ENCODE assay signal across 8 cellular contexts in the genomic region with DNA sequence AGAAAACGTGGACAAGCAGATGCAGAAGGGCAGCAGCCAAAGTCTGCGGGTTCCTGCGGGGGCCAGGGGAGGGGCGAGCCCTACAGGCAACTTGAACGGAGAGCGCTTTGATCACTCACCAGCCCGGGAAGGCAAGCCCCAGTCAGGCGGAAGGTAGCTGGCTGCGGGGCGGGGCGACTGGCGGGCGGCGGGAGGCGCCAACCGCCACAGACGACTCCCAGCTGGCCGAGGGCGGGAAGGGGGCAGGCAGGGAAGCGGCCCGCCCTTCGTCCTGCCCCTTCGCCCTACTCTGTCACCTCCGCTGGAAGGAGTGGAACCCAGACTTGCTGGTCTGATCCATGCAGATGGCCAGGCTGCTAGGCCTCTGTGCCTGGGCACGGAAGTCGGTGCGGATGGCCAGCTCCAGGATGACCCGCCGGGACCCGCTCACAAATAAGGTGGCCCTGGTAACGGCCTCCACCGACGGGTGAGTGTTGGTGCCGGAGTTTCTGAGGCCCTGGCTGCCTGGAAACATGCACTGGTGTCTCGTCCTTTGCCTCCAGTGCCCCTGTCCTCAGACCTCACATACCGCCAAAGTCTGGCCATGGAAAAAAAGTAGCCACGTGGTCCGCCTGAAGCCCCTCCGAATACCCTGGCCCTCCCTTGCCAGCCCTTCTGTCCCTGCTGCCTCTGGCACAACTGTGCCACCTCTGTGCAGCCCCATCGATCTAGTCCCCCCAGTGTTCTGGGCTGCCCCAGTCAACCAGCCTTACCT. TPM values are rescaled to one million over a fixed set of nuclear protein-coding genes. Genes with fewer than 3 reads are reported as not detected.
DNase-seq lines count a peak whose midpoint lies in the region; ATAC-seq and TF ChIP-seq lines count a peak whose summit lies in the region.
"Not testable (repeated sequence)": the region's sequence is repeated elsewhere in the genome, so short reads cannot be mapped to it uniquely, and the experiment has no call there.

A gene (plus strand): TSS at position 320 of the 754 bp plus-strand sequence. CDS start 19 bp downstream, at position 339.

- H3K27me3 ChIP-seq in HUES6 (ENCODE audit: control insufficient read depth, insufficient read depth, low read length); SK-N-SH (ENCODE audit: insufficient read depth): not testable (repeated sequence)
- H3K27me3 ChIP-seq in neuronal stem cell (ENCODE audit: control insufficient read depth in 3 of 3, insufficient read depth in 3 of 3, low read depth in 1 of 3, low read length in 3 of 3), result peaks cover 0 to 13% (median 0%) of the 10 kb centered on the region in 3 experiments

- H3K18ac ChIP-seq in neuronal stem cell (ENCODE audit: low read length), result peak within 1 kb of the TSS; percentile 40

- DNase-seq in ELF-1 (ENCODE audit: low read depth, low spot score), result peak; percentile 90
- not testable (repeated sequence) for DNase-seq in SK-N-SH
- DNase-seq in activated naive CD4-positive, alpha-beta T cell (lab: John Stamatoyannopoulos, UW), result peak; percentile 32 to 60 (median 45)
- peak; percentile 44 for DNase-seq in foreskin melanocyte
- DNase-seq in neuronal stem cell (ENCODE audit: low spot score), result peak; percentile 51
- DNase-seq in stimulated activated naive CD4-positive, alpha-beta T cell (lab: John Stamatoyannopoulos, UW), result peak; percentile 29 to 69 (median 60)

- H3K9ac ChIP-seq in HUES6 (ENCODE audit: low read length), result peak within 1 kb of the TSS; percentile 51
- not testable (repeated sequence) for H3K9ac ChIP-seq in SK-N-SH; neuronal stem cell (ENCODE audit: low read depth, low read length, poor library complexity)

- not testable (repeated sequence) for H3K4me1 ChIP-seq in HUES6 (ENCODE audit: control insufficient read depth, insufficient read depth, low read length); SK-N-SH (ENCODE audit: control insufficient read depth in 1 of 2, insufficient read depth in 2 of 2, low read depth in 1 of 2, low read length in 1 of 2); neuronal stem cell (ENCODE audit: control insufficient read depth in 2 of 2, insufficient read depth in 1 of 2, low read depth in 1 of 2, low read length in 2 of 2)

- H2AK5ac ChIP-seq in neuronal stem cell (ENCODE audit: low read depth, low read length), result not testable (repeated sequence)

- H2AFZ ChIP-seq in SK-N-SH (ENCODE audit: low read depth), result not testable (repeated sequence)
- peak within 1 kb of the TSS; percentile 64 for H2AFZ ChIP-seq in neuronal stem cell (ENCODE audit: low read length)

- H3K9me3 ChIP-seq in HUES6 (ENCODE audit: control insufficient read depth, insufficient read depth, low read depth, low read length); SK-N-SH; neuronal stem cell (replicated peaks in 1 of 2; ENCODE audit: control insufficient read depth in 2 of 2, insufficient read depth in 1 of 2, low read depth in 1 of 2, low read length in 2 of 2): not testable (repeated sequence)

- POLR2A ChIA-PET in SK-N-SH (lab: Yijun Ruan, JAX), result not testable (repeated sequence)

- H3K4ac ChIP-seq in neuronal stem cell (ENCODE audit: low read length), result not testable (repeated sequence)

- not testable (repeated sequence) for H3K79me2 ChIP-seq in SK-N-SH (ENCODE audit: insufficient read depth)

- H3K27ac ChIP-seq in HUES6 (ENCODE audit: low read depth, low read length); SK-N-SH (ENCODE audit: low read depth in 2 of 2, low read length in 1 of 2); neuronal stem cell (replicated peaks; ENCODE audit: low read length): not testable (repeated sequence)

- CTCF ChIA-PET in SK-N-SH (lab: Yijun Ruan, JAX), result not testable (repeated sequence)

- not testable (repeated sequence) for H3K79me1 ChIP-seq in neuronal stem cell (ENCODE audit: low read depth, low read length)

- 72% methylated on average over 25 of the region's 40 CpGs for WGBS in SK-N-SH (ENCODE audit: low lambda C conversion rate)
- WGBS in neuronal stem cell (ENCODE audit: extremely low coverage in 2 of 2, insufficient read length in 2 of 2, insufficient replicate concordance in 1 of 2), 2 donors, result no CpG with 5 or more reads among the region's 40 CpGs

- H4K20me1 ChIP-seq in SK-N-SH (ENCODE audit: insufficient read depth), result not testable (repeated sequence)

- H4K91ac ChIP-seq in neuronal stem cell (ENCODE audit: low read depth, low read length, poor library complexity), result not testable (repeated sequence)

- peak within 1 kb of the TSS; percentile 60 for H3K4me3 ChIP-seq in HUES6 (ENCODE audit: low read depth, low read length)
- not testable (repeated sequence) for H3K4me3 ChIP-seq in SK-N-SH (ENCODE audit: low read depth in 2 of 2, low read length in 1 of 2); neuronal stem cell (ENCODE audit: low read length in 2 of 2)

- H4K8ac ChIP-seq in neuronal stem cell (ENCODE audit: low read depth, low read length), result not testable (repeated sequence)

- not testable (repeated sequence) for H3F3A ChIP-seq in SK-N-SH (replicated peaks; ENCODE audit: insufficient read depth)

- H3K9me2 ChIP-seq in SK-N-SH, result not testable (repeated sequence)

- not testable (repeated sequence) for H2BK5ac ChIP-seq in neuronal stem cell (ENCODE audit: low read length)

- not testable (repeated sequence) for H3K14ac ChIP-seq in neuronal stem cell (ENCODE audit: low read length)

- not testable (repeated sequence) for TF ChIP-seq CTCF in SK-N-SH (IDR thresholded peaks at IDR 0.05)

- ATAC-seq in GM21717 (IDR thresholded peaks at IDR 0.05; ENCODE audit: unreplicated experiment), result peak; percentile 91

- H3K4me2 ChIP-seq in SK-N-SH, result not testable (repeated sequence)
- peak within 1 kb of the TSS; percentile 34 for H3K4me2 ChIP-seq in neuronal stem cell (ENCODE audit: insufficient read depth, low read length, poor library complexity, severe bottlenecking)

- not testable (repeated sequence) for H3K23ac ChIP-seq in neuronal stem cell (ENCODE audit: low read depth, low read length, poor library complexity)

- not testable (repeated sequence) for H3K36me3 ChIP-seq in HUES6 (ENCODE audit: control insufficient read depth, insufficient read depth, low read length); SK-N-SH (replicated peaks in 1 of 2; ENCODE audit: control insufficient read depth in 1 of 2, insufficient read depth in 2 of 2, low read length in 1 of 2); neuronal stem cell (replicated peaks in 1 of 2; ENCODE audit: control insufficient read depth in 2 of 2, insufficient read depth in 2 of 2, low read length in 2 of 2)

- not testable (repeated sequence) for H2BK15ac ChIP-seq in neuronal stem cell (ENCODE audit: low read length)

- TF ChIP-seq EP300 in SK-N-SH (IDR thresholded peaks at IDR 0.05; ENCODE audit: borderline replicate concordance in 1 of 2, low read depth in 1 of 2, low read length in 1 of 2), result not testable (repeated sequence)

- not testable (repeated sequence) for H2BK120ac ChIP-seq in neuronal stem cell (ENCODE audit: low read depth, low read length)

- not testable (repeated sequence) for TF ChIP-seq RAD21 in SK-N-SH (IDR thresholded peaks at IDR 0.05; ENCODE audit: low read length)

- H2BK12ac ChIP-seq in neuronal stem cell (ENCODE audit: low read length), result not testable (repeated sequence)

RNA-seq across cellular contexts. Expression of the gene that starts here (rescaled TPM):
- 12.1 and 14.6 TPM in 2 replicates for polyA plus RNA-seq in SK-N-SH (2012; rRNA removed)
- 11.7 and 12.5 TPM in 2 replicates for polyA plus RNA-seq in SK-N-SH (2012; cell fraction: cytosol; rRNA removed)
- 11.5 and 18.5 TPM in 2 replicates for polyA plus RNA-seq in SK-N-SH (2012; cell fraction: nucleus; rRNA removed)
- polyA plus RNA-seq in neuronal stem cell (2013, experiment 1 of 2), result 13.4 TPM
- polyA plus RNA-seq in neuronal stem cell (2013, experiment 2 of 2), result 13.9 TPM
